ENCODE assay signal across 8 cellular contexts in genomic region chr17:8994319-8994718, GRCh38. TPM values are rescaled to one million over a fixed set of nuclear protein-coding genes. Genes with fewer than 3 reads are reported as not detected.
A peak's percentile ranks its signal among the peaks of the same experiment; 100 is the strongest.
DNase-seq lines count a peak whose midpoint lies in the region; ATAC-seq, FAIRE-seq and TF ChIP-seq lines count a peak whose summit lies in the region.

No MANE protein-coding gene starts in this region.

- no peak for FAIRE-seq in D721Med (lab: Jason Lieb, UNC)

- peaks cover 4% of the 10 kb centered on the region for H3K4me1 Mint-ChIP-seq in brain

- TF ChIP-seq CTCF in D721Med (IDR thresholded peaks at IDR 0.05; ENCODE audit: insufficient read depth, missing control alignments), result peak; percentile 17
- TF ChIP-seq CTCF in brain (conservative IDR thresholded peaks at IDR 0.05), result peak; percentile 86

- no peak overlapping the region for H3K27ac Mint-ChIP-seq in brain

- H3K9me3 Mint-ChIP-seq in brain, result peaks cover 0 to 2% (median 0%) of the 10 kb centered on the region in 5 experiments

- peak overlapping the region in 1 of 5 experiments; percentile 9 for H3K4me3 Mint-ChIP-seq in brain

- peak; percentile 66 for ATAC-seq in left colon
- ATAC-seq in HG03139 (IDR thresholded peaks at IDR 0.05; ENCODE audit: unreplicated experiment), result no peak

- H3K27me3 Mint-ChIP-seq in brain, result peaks cover 11% of the 10 kb centered on the region

- DNase-seq in D721Med (ENCODE audit: insufficient read length, low spot score) (no peak), Kasumi-1 (lab: John Stamatoyannopoulos, UW) (peak; percentile 6 to 30), UCSD-AML1 (lab: John Stamatoyannopoulos, UW; ENCODE audit: unreplicated experiment) (peak; percentile 73), left colon (peak; percentile 55 to 62), NCI-H345 (lab: John Stamatoyannopoulos, UW) (no peak)
- peak; percentile 37 for DNase-seq in stimulated activated CD8-positive, alpha-beta memory T cell treated with anti-CD3 and anti-CD28 coated beads, Interleukin-12 subunit alpha, Interleukin-12 subunit beta, amount 100 ng/mL, for 4 hours (ENCODE audit: low read depth)

- intact Hi-C loops in left colon (cut with DNase I, micrococcal nuclease), result loop anchor here in 1 of 2 donors (5.0 kb wide), 1 partner anchor 528 kb away; no protein-coding TSS in a partner anchor

- H3K36me3 Mint-ChIP-seq in brain, result no peaks in the 10 kb centered on the region

RNA-seq across cellular contexts. Expression of gene NTN1, which starts 27.0 kb away (rescaled TPM):
- 2.2 TPM for polyA plus RNA-seq in brain (ENCODE audit: insufficient read depth, low read depth, low replicate concordance)
- 1 to 10 TPM; 3.2 to 7.4 TPM for total RNA-seq in left colon

RNA-seq across cellular contexts. Expression of gene PIK3R5, which starts 28.8 kb away (rescaled TPM):
- 0.32 TPM for polyA plus RNA-seq in brain (ENCODE audit: insufficient read depth, low read depth, low replicate concordance)
- total RNA-seq in left colon, result 1 to 10 TPM; 3.2 to 4.9 TPM

Comparison
In these comparisons a context has a peak if more than half of its experiments do, and no peak if none do; other contexts are left out.
1. DNase-seq: peak in Kasumi-1 (2 of 2), UCSD-AML1 (single experiment), left colon (2 of 2) and stimulated activated CD8-positive, alpha-beta memory T cell treated with anti-CD3 and anti-CD28 coated beads, Interleukin-12 subunit alpha, Interleukin-12 subunit beta, amount 100 ng/mL, for 4 hours (single experiment); none in D721Med (single experiment) and NCI-H345 (single experiment).